Comparison of ENCODE assay signal across 10 cellular contexts in the genomic region with DNA sequence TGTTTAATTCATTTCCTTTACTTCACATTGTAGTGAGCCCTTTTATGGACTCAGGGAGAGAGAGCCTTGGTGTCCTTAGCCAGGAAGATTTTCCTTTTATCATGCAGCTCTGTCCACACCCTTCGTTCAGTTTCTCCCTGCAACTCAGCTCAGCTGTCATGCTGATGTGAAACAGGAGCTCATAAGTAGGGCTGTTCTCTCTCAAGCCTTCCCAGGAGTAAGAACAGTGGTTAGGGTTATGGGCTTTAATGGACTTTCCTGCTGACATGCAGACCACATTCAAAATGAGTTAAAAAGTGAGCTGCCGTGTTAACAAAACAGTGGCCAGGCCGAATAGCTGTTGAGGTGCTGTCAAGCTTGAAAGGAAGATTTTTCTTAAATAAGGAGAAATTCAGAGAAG.
A peak's percentile ranks its signal among the peaks of the same experiment; 100 is the strongest.
DNase-seq lines count a peak whose midpoint lies in the region; ATAC-seq and TF ChIP-seq lines count a peak whose summit lies in the region.
"Had no signal": no experiment of that assay in that cellular context is flagged by ENCODE, and none has a peak within 500 bp of the region (broad histone marks: within the 10 kb centered on the region; RNA-seq: fewer than 3 reads in every experiment).

No MANE protein-coding gene starts in this region.

- peak overlapping the region; percentile 26 for H3K4me3 ChIP-seq in OCI-LY3 (ENCODE audit: low read length)
- H3K4me3 ChIP-seq in left ventricle myocardium inferior: no peak overlapping the region
- no peak overlapping the region for H3K4me3 ChIP-seq in gastrocnemius medialis
- H3K4me3 ChIP-seq in breast epithelium: no peak overlapping the region
- H3K4me3 ChIP-seq: tibial artery had no signal

- H3K9me3 ChIP-seq in OCI-LY3 (ENCODE audit: insufficient read depth, low read length) (no peaks in the 10 kb centered on the region), left ventricle myocardium inferior (replicated peaks) (no peaks in the 10 kb centered on the region), gastrocnemius medialis (no peaks in the 10 kb centered on the region), breast epithelium (no peaks in the 10 kb centered on the region)
- H3K9me3 ChIP-seq: tibial artery had no signal

- peak overlapping the region; percentile 18 for H3K9ac ChIP-seq in OCI-LY3 (ENCODE audit: low read length)

- peak; percentile 53 for ATAC-seq in GM21619 (IDR thresholded peaks at IDR 0.05; ENCODE audit: unreplicated experiment)
- ATAC-seq in gastrocnemius medialis: peak; percentile 63 to 74

- no peak for TF ChIP-seq CTCF in OCI-LY3 (IDR thresholded peaks at IDR 0.05; ENCODE audit: low read depth, low read length)
- TF ChIP-seq CTCF in left ventricle myocardium inferior (IDR thresholded peaks at IDR 0.05; ENCODE audit: borderline replicate concordance): no peak
- no peak for TF ChIP-seq CTCF in gastrocnemius medialis (IDR thresholded peaks at IDR 0.05 in 4 of 5, conservative IDR thresholded peaks at IDR 0.05 in 1 of 5)
- no peak for TF ChIP-seq CTCF in breast epithelium (IDR thresholded peaks at IDR 0.05)

- H3K36me3 ChIP-seq in OCI-LY3 (replicated peaks; ENCODE audit: low read depth, low read length): no peaks in the 10 kb centered on the region
- no peaks in the 10 kb centered on the region for H3K36me3 ChIP-seq in left ventricle myocardium inferior
- no peaks in the 10 kb centered on the region for H3K36me3 ChIP-seq in gastrocnemius medialis
- H3K36me3 ChIP-seq in breast epithelium: no peaks in the 10 kb centered on the region
- H3K36me3 ChIP-seq: tibial artery had no signal

- peak; percentile 18 for DNase-seq in left ventricle myocardium inferior
- no peak for DNase-seq in gastrocnemius medialis
- DNase-seq in inferior parietal cortex (ENCODE audit: extremely low spot score): no peak
- no peak for DNase-seq in breast epithelium (ENCODE audit: low spot score in 2 of 2)
- no peak for DNase-seq in activated naive CD4-positive, alpha-beta T cell (lab: John Stamatoyannopoulos, UW)
- no peak for DNase-seq in AG08396 (ENCODE audit: low spot score)
- DNase-seq: activated naive CD4-positive, alpha-beta T cell treated with anti-CD3 and anti-CD28 coated beads, Interleukin-2, amount 50 U/mL, for 16 hours; tibial artery had no signal

- H3K27me3 ChIP-seq in OCI-LY3 (ENCODE audit: low read depth, low read length) (no peaks in the 10 kb centered on the region), left ventricle myocardium inferior (ENCODE audit: low read depth) (no peaks in the 10 kb centered on the region), gastrocnemius medialis (no peaks in the 10 kb centered on the region), breast epithelium (no peaks in the 10 kb centered on the region)
- H3K27me3 ChIP-seq: tibial artery had no signal

- intact Hi-C loops in left ventricle myocardium inferior (cut with micrococcal nuclease) (no loop called here), gastrocnemius medialis (cut with DNase I; ENCODE audit: low total_unique reads) (loop anchor here (5.0 kb wide), 1 partner anchor 1542 kb away; a partner anchor contains a TSS), breast epithelium (cut with DNase I; ENCODE audit: low total_unique reads) (no loop called here)

- TF ChIP-seq POLR2A in gastrocnemius medialis (IDR thresholded peaks at IDR 0.05): no peak
- TF ChIP-seq POLR2A in breast epithelium (IDR thresholded peaks at IDR 0.05): no peak

- H3K27ac ChIP-seq in OCI-LY3 (ENCODE audit: low read length): peak overlapping the region; percentile 64
- peak overlapping the region; percentile 62 for H3K27ac ChIP-seq in left ventricle myocardium inferior (replicated peaks)
- H3K27ac ChIP-seq in gastrocnemius medialis: no peak overlapping the region
- H3K27ac ChIP-seq in breast epithelium: no peak overlapping the region
- H3K27ac ChIP-seq: tibial artery had no signal

- in situ Hi-C loops in gastrocnemius medialis (cut with MboI; ENCODE audit: low sequenced_read_pairs in 4 of 4): no loop called here

- H2AFZ ChIP-seq in OCI-LY3 (ENCODE audit: low read depth, low read length): no peak overlapping the region

- H3K79me2 ChIP-seq in OCI-LY3 (ENCODE audit: low read length): no peaks in the 10 kb centered on the region

- peak overlapping the region; percentile 74 for H3K4me2 ChIP-seq in OCI-LY3 (ENCODE audit: low read length)

- no peaks in the 10 kb centered on the region for H4K20me1 ChIP-seq in OCI-LY3 (ENCODE audit: insufficient read depth, low read length)

- H3K4me1 ChIP-seq in OCI-LY3 (ENCODE audit: low read length): peaks cover 38% of the 10 kb centered on the region
- H3K4me1 ChIP-seq in left ventricle myocardium inferior: peaks cover 37% of the 10 kb centered on the region
- H3K4me1 ChIP-seq in gastrocnemius medialis: peaks cover 22 to 24% of the 10 kb centered on the region in 2 donors
- no peaks in the 10 kb centered on the region for H3K4me1 ChIP-seq in breast epithelium

Comparison
In these comparisons a context has a peak if more than half of its experiments do, and no peak if none do; other contexts are left out.
1. H3K27ac ChIP-seq: peak in OCI-LY3 (single experiment) and left ventricle myocardium inferior (single experiment); none in gastrocnemius medialis (0 of 4) and breast epithelium (0 of 2).